20 cellular contexts compared by ENCODE assay signal in the genomic region with DNA sequence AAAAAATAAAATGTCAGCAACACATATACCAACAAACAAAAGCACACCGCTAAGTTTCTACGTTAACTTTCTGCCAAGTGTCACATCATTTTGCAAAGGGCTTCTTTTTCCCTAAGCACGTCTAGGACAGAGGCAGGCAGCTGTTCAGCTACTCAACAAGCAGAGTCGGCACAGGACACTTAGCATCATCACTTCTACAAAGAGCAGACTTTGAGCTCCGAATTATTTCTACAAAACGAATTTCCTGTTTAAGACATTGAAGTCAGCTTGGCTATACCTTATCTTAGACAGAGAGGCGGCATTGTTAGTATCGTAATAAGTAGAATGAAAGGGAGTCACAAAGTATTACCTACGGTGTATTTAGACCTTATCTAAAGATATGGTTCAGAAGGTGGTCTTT.
A peak's percentile ranks its signal among the peaks of the same experiment; 100 is the strongest.
DNase-seq lines count a peak whose midpoint lies in the region; ATAC-seq and TF ChIP-seq lines count a peak whose summit lies in the region.
"Had no signal": no experiment of that assay in that cellular context is flagged by ENCODE, and none has a peak within 500 bp of the region (broad histone marks: within the 10 kb centered on the region; RNA-seq: fewer than 3 reads in every experiment).

No MANE protein-coding gene starts in this region.

- H3K27me3 ChIP-seq in right atrium auricular region (no peaks in the 10 kb centered on the region), psoas muscle (ENCODE audit: insufficient read depth in 3 of 3, low read length in 2 of 3) (no peaks in the 10 kb centered on the region), upper lobe of left lung (no peaks in the 10 kb centered on the region)

- H3K27me3 Mint-ChIP-seq in mesothelial cell of epicardium (ENCODE audit: low read depth): no peaks in the 10 kb centered on the region
- no peaks in the 10 kb centered on the region for H3K27me3 Mint-ChIP-seq in stimulated activated memory B cell treated with anti-CD40 and anti-IgM and Interleukin-4, amounts not matched to agents 10 μg/mL and 1 μg/mL and 100 μg/mL, for 72 hours

- H3K4me3 Mint-ChIP-seq in mesothelial cell of epicardium: no peak overlapping the region
- no peak overlapping the region for H3K4me3 Mint-ChIP-seq in stimulated activated memory B cell treated with anti-CD40 and anti-IgM and Interleukin-4, amounts not matched to agents 10 μg/mL and 1 μg/mL and 100 μg/mL, for 72 hours
- H3K4me3 Mint-ChIP-seq: GM23338 had no signal

- H3K4me3 ChIP-seq in right atrium auricular region (no peak overlapping the region), psoas muscle (no peak overlapping the region), upper lobe of left lung (no peak overlapping the region)
- H3K4me3 ChIP-seq: GM23338, HAP-1 had no signal

- DNase-seq in right atrium auricular region (ENCODE audit: low spot score) (no peak), Right ventricle myocardium inferior (ENCODE audit: missing footprints) (no peak), mesothelial cell of epicardium (ENCODE audit: low spot score in 2 of 2, unreplicated experiment in 2 of 2) (no peak), psoas muscle (no peak), upper lobe of left lung (no peak)
- no peak for DNase-seq in activated CD4-positive, CD25-positive, alpha-beta regulatory T cell (lab: John Stamatoyannopoulos, UW)
- DNase-seq in activated effector memory CD4-positive, alpha-beta T cell treated with anti-CD3 and anti-CD28 coated beads, Interleukin-2, amount 50 U/mL, for 16 hours: no peak
- DNase-seq: AML-193, KBM-7, NCI-H1092 treated with DMSO at 0.1 percent for 48 hours, NCI-H1436 treated with DMSO at 0.1 percent for 48 hours, NCI-H1930, NCI-H226, NCI-H510A treated with DMSO at 0.1 percent for 48 hours, NCI-H774 had no signal

- no peak for TF ChIP-seq EP300 in upper lobe of left lung (IDR thresholded peaks at IDR 0.05)

- H3K27ac ChIP-seq in right atrium auricular region: peak overlapping the region; percentile 56 to 74
- H3K27ac ChIP-seq in psoas muscle: peak overlapping the region; percentile 71
- H3K27ac ChIP-seq in upper lobe of left lung: no peak overlapping the region
- H3K27ac ChIP-seq: C4-2B had no signal

- no peak for TF ChIP-seq POLR2A in upper lobe of left lung (IDR thresholded peaks at IDR 0.05)

- 62 to 79% (median 63%) methylated on average over 9 of the region's 9 CpGs for WGBS in psoas muscle, 3 donors
- WGBS in upper lobe of left lung, 2 donors: 84 to 86% methylated on average over 9 of the region's 9 CpGs

- H3K36me3 Mint-ChIP-seq in mesothelial cell of epicardium: peaks cover 57% of the 10 kb centered on the region
- no peaks in the 10 kb centered on the region for H3K36me3 Mint-ChIP-seq in stimulated activated memory B cell treated with anti-CD40 and anti-IgM and Interleukin-4, amounts not matched to agents 10 μg/mL and 1 μg/mL and 100 μg/mL, for 72 hours

- H3K9me3 ChIP-seq in right atrium auricular region (no peaks in the 10 kb centered on the region), psoas muscle (no peaks in the 10 kb centered on the region), upper lobe of left lung (no peaks in the 10 kb centered on the region)
- H3K9me3 ChIP-seq: HAP-1 had no signal

- H3K9me3 Mint-ChIP-seq in mesothelial cell of epicardium: no peaks in the 10 kb centered on the region
- no peaks in the 10 kb centered on the region for H3K9me3 Mint-ChIP-seq in stimulated activated memory B cell treated with anti-CD40 and anti-IgM and Interleukin-4, amounts not matched to agents 10 μg/mL and 1 μg/mL and 100 μg/mL, for 72 hours
- H3K9me3 Mint-ChIP-seq: GM23338 had no signal

- peaks cover 92% of the 10 kb centered on the region for H3K36me3 ChIP-seq in right atrium auricular region
- H3K36me3 ChIP-seq in psoas muscle (ENCODE audit: insufficient read depth in 1 of 2, low read depth in 1 of 2): peaks cover 4 to 90% of the 10 kb centered on the region in 2 donors
- H3K36me3 ChIP-seq in upper lobe of left lung: peaks cover 5 to 64% (median 30%) of the 10 kb centered on the region in 4 donors
- H3K36me3 ChIP-seq: HAP-1 had no signal

- intact Hi-C loops in Right ventricle myocardium inferior (cut with DNase I): no loop called here
- intact Hi-C loops in psoas muscle (cut with DNase I): no loop called here

- H3K4me1 ChIP-seq in right atrium auricular region (no peaks in the 10 kb centered on the region), psoas muscle (peaks cover 75% of the 10 kb centered on the region), upper lobe of left lung (no peaks in the 10 kb centered on the region)
- H3K4me1 ChIP-seq: HAP-1 had no signal

- peak overlapping the region; percentile 43 for H3K27ac Mint-ChIP-seq in mesothelial cell of epicardium
- H3K27ac Mint-ChIP-seq in stimulated activated memory B cell treated with anti-CD40 and anti-IgM and Interleukin-4, amounts not matched to agents 10 μg/mL and 1 μg/mL and 100 μg/mL, for 72 hours: no peak overlapping the region
- H3K27ac Mint-ChIP-seq: GM23338 had no signal

- TF ChIP-seq CTCF in right atrium auricular region (IDR thresholded peaks at IDR 0.05): no peak
- TF ChIP-seq CTCF in mesothelial cell of epicardium (IDR thresholded peaks at IDR 0.05; ENCODE audit: unreplicated experiment): no peak
- TF ChIP-seq CTCF in psoas muscle (IDR thresholded peaks at IDR 0.05): no peak
- TF ChIP-seq CTCF in upper lobe of left lung (IDR thresholded peaks at IDR 0.05): no peak

- no peaks in the 10 kb centered on the region for H3K4me1 Mint-ChIP-seq in mesothelial cell of epicardium
- H3K4me1 Mint-ChIP-seq in stimulated activated memory B cell treated with anti-CD40 and anti-IgM and Interleukin-4, amounts not matched to agents 10 μg/mL and 1 μg/mL and 100 μg/mL, for 72 hours: no peaks in the 10 kb centered on the region

- ATAC-seq in Right ventricle myocardium inferior (no peak), psoas muscle (peak in 2 of 4 donors; percentile 4), upper lobe of left lung (ENCODE audit: low FRiP score in 2 of 2) (no peak)
- no peak for ATAC-seq in stimulated activated memory B cell treated with anti-CD40 and anti-IgM and Interleukin-4, amounts not matched to agents 10 μg/mL and 1 μg/mL and 100 μg/mL, for 72 hours
- ATAC-seq: GM23338, Panc1 had no signal

Comparison
In these comparisons a context has a peak if more than half of its experiments do, and no peak if none do; other contexts are left out.
1. H3K27ac ChIP-seq: peak in right atrium auricular region (2 of 2) and psoas muscle (single experiment); none in upper lobe of left lung (0 of 4).